1 cellular context compared by ENCODE assay signal in genomic region chr3:153901152-153901551, GRCh38.
TF ChIP-seq lines count a peak whose summit lies in the region.

No MANE protein-coding gene starts in this region.

TF ChIP-seq in HepG2, 621 proteins besides CTCF, POLR2A, EP300 and RAD21:
- TF ChIP-seq HOXA7 (CRISPR knock-in tag; IDR thresholded peaks at IDR 0.05), result no peak
- TF ChIP-seq ZBTB38 (CRISPR knock-in tag; IDR thresholded peaks at IDR 0.05), result no peak
- no peak for TF ChIP-seq NR1H2 (CRISPR knock-in tag; IDR thresholded peaks at IDR 0.05; ENCODE audit: borderline replicate concordance, low read depth)
- no peak for TF ChIP-seq U2AF2 (IDR thresholded peaks at IDR 0.05; ENCODE audit: low read depth, low read length)
- TF ChIP-seq STAT6 (CRISPR knock-in tag; IDR thresholded peaks at IDR 0.05; ENCODE audit: borderline replicate concordance), result no peak
- TF ChIP-seq USF2 (IDR thresholded peaks at IDR 0.05; ENCODE audit: low read depth, low read length), result no peak
- no peak for TF ChIP-seq USF2 (CRISPR knock-in tag; IDR thresholded peaks at IDR 0.05; ENCODE audit: borderline replicate concordance)
- no peak for TF ChIP-seq CERS6 (CRISPR knock-in tag; IDR thresholded peaks at IDR 0.05)
- TF ChIP-seq ZNF101 (CRISPR knock-in tag; IDR thresholded peaks at IDR 0.05; ENCODE audit: borderline replicate concordance, low read depth), result no peak
